ENCODE assay signal across 1 cellular context in the genomic region with DNA sequence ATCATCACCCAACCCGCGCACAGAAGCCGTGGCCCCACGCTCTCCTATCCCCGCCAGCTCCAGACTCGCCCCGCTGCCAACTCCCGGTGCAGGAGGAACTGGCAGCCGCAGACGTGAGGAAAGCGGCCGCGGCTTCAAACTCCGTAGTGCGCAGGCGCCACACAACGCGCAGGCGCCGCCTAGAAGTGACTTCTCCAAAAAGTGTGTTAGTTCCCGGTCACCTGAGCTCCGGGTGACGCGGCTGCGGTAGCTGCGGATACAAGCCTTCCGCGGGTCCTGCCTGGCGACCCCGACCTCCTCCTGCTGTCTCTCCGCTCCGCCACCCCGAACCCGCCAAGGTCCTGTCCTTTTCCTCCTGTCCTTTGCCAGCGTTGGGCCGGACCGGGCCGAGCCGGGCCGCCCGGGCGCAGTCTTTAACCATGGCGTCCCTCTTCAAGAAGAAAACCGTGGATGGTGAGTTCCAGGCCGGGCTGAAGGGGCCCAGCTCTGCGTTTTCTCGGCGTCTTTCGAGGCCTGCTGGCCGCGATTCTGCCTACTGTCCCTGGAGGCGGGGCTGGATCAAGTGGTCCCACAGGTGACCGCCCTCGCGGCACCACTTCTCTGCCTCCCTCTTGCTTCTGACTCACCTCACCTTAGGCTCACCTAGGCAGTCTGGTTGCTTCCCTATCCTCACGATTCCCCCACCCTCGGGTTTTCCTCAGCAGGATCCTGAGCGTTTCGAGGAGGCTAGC.
TF ChIP-seq lines count a peak whose summit lies in the region.

Gene CHMP2B, plus strand, starts transcription at position 206 of the 731 bp plus-strand sequence. Its CDS starts 214 bp downstream, at position 420.

TF ChIP-seq in WTC11, 78 proteins besides CTCF, POLR2A, EP300 and RAD21 (continued from another document):
- TF ChIP-seq, protein P1, sequence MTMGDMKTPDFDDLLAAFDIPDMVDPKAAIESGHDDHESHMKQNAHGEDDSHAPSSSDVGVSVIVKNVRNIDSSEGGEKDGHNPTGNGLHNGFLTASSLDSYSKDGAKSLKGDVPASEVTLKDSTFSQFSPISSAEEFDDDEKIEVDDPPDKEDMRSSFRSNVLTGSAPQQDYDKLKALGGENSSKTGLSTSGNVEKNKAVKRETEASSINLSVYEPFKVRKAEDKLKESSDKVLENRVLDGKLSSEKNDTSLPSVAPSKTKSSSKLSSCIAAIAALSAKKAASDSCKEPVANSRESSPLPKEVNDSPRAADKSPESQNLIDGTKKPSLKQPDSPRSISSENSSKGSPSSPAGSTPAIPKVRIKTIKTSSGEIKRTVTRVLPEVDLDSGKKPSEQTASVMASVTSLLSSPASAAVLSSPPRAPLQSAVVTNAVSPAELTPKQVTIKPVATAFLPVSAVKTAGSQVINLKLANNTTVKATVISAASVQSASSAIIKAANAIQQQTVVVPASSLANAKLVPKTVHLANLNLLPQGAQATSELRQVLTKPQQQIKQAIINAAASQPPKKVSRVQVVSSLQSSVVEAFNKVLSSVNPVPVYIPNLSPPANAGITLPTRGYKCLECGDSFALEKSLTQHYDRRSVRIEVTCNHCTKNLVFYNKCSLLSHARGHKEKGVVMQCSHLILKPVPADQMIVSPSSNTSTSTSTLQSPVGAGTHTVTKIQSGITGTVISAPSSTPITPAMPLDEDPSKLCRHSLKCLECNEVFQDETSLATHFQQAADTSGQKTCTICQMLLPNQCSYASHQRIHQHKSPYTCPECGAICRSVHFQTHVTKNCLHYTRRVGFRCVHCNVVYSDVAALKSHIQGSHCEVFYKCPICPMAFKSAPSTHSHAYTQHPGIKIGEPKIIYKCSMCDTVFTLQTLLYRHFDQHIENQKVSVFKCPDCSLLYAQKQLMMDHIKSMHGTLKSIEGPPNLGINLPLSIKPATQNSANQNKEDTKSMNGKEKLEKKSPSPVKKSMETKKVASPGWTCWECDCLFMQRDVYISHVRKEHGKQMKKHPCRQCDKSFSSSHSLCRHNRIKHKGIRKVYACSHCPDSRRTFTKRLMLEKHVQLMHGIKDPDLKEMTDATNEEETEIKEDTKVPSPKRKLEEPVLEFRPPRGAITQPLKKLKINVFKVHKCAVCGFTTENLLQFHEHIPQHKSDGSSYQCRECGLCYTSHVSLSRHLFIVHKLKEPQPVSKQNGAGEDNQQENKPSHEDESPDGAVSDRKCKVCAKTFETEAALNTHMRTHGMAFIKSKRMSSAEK (CRISPR knock-in tag; IDR thresholded peaks at IDR 0.05; ENCODE audit: borderline replicate concordance): no peak
- TF ChIP-seq, protein P2, sequence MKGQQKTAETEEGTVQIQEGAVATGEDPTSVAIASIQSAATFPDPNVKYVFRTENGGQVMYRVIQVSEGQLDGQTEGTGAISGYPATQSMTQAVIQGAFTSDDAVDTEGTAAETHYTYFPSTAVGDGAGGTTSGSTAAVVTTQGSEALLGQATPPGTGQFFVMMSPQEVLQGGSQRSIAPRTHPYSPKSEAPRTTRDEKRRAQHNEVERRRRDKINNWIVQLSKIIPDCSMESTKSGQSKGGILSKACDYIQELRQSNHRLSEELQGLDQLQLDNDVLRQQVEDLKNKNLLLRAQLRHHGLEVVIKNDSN (CRISPR knock-in tag; IDR thresholded peaks at IDR 0.05): peak; percentile 63; the same call in 1 of the 2 replicates
- no peak for TF ChIP-seq GTF2I (CRISPR knock-in tag; conservative IDR thresholded peaks at IDR 0.05)
